Comparison of ENCODE assay signal across 1 cellular context in the genomic region with DNA sequence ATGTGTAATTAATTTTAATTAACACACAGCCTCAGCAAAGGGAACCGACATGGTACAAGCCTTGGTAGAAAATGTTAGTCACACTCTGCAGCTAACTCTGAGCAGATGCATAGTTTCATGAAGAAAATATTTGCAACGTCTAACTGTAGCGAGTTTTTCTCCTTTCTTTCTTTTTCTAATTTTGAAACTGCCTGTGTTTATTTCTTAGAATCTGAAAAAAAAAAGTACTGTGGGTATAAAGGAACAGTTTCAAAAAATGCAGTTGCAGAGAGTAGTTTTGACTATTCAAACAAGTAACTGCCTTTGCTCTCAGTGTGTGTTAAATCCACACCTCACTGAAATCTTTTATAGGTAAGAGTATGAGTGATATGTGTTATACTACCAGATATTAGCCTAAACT.
TF ChIP-seq lines count a peak whose summit lies in the region.

No MANE protein-coding gene starts in this region.

TF ChIP-seq in GM12878, 131 proteins besides CTCF, POLR2A, EP300 and RAD21 (continued from another document):
- TF ChIP-seq ZBTB4 (CRISPR knock-in tag; IDR thresholded peaks at IDR 0.05) (no peak), ZNF384 (IDR thresholded peaks at IDR 0.05; ENCODE audit: borderline replicate concordance, low read depth, low read length) (0 out of 2 replicates have a peak, but pooled peaks have one; percentile 21)
